7 cellular contexts compared by ENCODE assay signal in the genomic region with DNA sequence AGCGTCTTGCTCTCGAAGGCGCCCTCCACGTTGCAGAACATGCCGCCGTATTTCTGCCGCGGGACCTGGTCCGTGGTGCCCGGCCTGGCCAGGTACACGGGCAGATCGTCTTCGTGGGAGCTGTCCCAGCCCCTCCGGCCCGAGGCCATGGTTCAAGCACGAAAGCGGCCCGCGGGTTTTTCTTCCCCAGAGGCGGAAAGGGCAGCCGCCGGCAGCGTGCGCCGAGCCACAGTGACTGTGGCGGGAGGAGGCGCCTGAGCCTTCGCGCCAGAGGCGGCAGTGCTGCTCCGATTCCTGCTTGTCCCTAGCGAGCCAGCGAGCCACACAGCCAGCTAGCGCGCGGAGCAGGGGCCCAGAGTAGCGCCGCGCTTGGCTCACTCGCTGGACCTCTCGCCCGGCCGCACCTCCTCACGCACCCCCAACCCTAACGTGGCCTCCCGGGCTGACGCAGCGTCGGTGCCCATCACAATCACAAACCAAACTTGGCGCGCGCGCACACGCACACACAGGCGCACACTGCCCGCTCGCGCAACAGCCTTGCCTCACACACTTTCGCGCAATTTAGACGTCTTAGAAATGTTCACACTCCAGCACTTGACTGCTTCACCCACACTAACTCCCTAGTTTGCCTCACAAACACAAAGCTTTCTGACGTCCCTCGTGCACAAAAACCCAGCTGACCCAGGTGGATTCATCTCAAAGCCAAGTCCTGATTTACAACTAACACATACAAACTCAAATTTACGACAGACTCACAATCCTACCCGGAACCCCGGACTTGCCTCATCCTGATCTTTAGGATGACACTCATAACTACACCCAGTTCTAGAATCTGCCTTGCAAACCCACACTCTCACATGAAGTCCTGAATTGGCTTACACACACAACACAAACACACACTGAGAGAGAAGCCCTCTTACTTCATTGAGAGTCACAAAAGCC. TPM values are rescaled to one million over a fixed set of nuclear protein-coding genes. Genes with fewer than 3 reads are reported as not detected.
A peak's percentile ranks its signal among the peaks of the same experiment; 100 is the strongest.
DNase-seq lines count a peak whose midpoint lies in the region; ATAC-seq, FAIRE-seq and TF ChIP-seq lines count a peak whose summit lies in the region.

DPYSL3 (minus strand) TSS at position 359 of the 942 bp plus-strand sequence; CDS start at position 149, 210 bp downstream.

- peak within 1 kb of the TSS in 2 of 4 donors; percentile 20 to 25 for H3K27ac ChIP-seq in pancreas

- intact Hi-C loops in left cardiac atrium (cut with DNase I) (loop anchor here in 1 of 2 donors (5.0 kb wide), 3 partner anchors 43 to 58 kb away; no protein-coding TSS in a partner anchor), pancreas (cut with DNase I) (no loop called here)

- no peak for TF ChIP-seq CTCF in pancreas (IDR thresholded peaks at IDR 0.05)

- peaks cover 0 to 6% (median 2%) of the 10 kb centered on the region in 4 donors for H3K27me3 ChIP-seq in pancreas

- H3K4me3 ChIP-seq in pancreas = peak within 1 kb of the TSS; percentile 11 to 55 (median 31)

- DNase-seq in NCI-H1930 (lab: John Stamatoyannopoulos, UW) (peak; percentile 24 to 50), amniotic epithelial cell (ENCODE audit: low read depth) (peak; percentile 60), left cardiac atrium (peak; percentile 83), pancreas (peak; percentile 39 to 84 (median 55)), NAMALWA (ENCODE audit: low spot score) (no peak)

- peaks cover 0 to 9% (median 0%) of the 10 kb centered on the region in 3 donors for H3K4me1 ChIP-seq in pancreas

- H3K36me3 ChIP-seq in pancreas = no peaks in the 10 kb centered on the region

- 3% methylated on average over 63 to 66 of the region's 66 CpGs for WGBS in pancreas, 2 donors

- TF ChIP-seq POLR2A in GM18505 (IDR thresholded peaks at IDR 0.05; ENCODE audit: borderline replicate concordance, extremely low read depth, insufficient read depth, insufficient read length) = no peak

- ATAC-seq in GM18505 (IDR thresholded peaks at IDR 0.05; ENCODE audit: unreplicated experiment) (peak; percentile 55), left cardiac atrium (peak; percentile 95 to 97), pancreas (peak; percentile 71 to 97 (median 94)), HG02588 (IDR thresholded peaks at IDR 0.05; ENCODE audit: unreplicated experiment) (no peak)

- no peak for FAIRE-seq in pancreas (lab: Jason Lieb, UNC)

- no peaks in the 10 kb centered on the region for H3K9me3 ChIP-seq in pancreas

RNA-seq across cellular contexts. Expression of gene DPYSL3, which starts in this region (rescaled TPM):
- total RNA-seq in left cardiac atrium (10 to 100 TPM; 42.4 to 55.7 TPM), pancreas (10 to 100 TPM in 2 of 6 donors, 1 to 10 TPM in 4; 1.7 to 18.4 (median 3.8) TPM)
- 1 to 10 TPM; 4.8 to 6.2 TPM for polyA plus RNA-seq in pancreas
